ENCODE assay signal across 8 cellular contexts in the genomic region with DNA sequence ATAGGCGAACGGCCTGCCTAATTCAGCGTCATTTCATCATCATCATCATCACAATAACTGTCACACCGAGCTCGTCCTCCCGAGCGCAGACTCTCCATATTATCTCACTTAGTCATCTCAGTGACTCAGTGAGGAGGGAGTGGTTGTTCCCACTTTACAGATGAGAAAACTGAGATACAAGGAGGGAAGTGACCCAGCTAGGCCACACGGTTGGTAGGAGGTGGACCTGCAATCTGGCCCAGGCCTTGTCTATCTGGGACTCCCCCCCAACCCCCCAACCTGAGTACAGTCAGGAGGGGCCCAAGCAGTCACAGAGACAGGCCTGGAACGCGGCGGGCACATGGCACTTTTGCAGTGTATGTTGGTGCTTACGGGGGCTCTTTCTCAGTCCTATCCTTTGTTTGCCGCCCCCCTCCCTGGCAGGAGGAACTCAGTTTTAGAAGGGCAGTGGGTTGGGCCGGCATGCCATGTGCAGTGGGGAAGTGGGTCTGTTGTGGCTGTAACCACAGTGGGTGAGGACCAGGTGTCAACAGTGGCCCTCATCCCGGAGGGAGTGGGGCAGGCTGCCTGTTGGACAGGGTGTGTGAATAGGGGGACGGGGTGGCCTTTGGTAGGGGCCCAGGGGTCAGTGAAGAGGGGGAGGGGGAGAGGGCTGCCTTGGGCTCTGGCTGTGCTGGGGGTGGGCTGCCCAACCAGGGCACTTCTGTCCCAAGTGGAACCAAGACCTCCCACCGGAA. TPM values are rescaled to one million over a fixed set of nuclear protein-coding genes. Genes with fewer than 3 reads are reported as not detected.
DNase-seq lines count a peak whose midpoint lies in the region; ATAC-seq and TF ChIP-seq lines count a peak whose summit lies in the region.

No MANE protein-coding gene starts in this region.

- peak overlapping the region; percentile 84 for H3K4me3 Mint-ChIP-seq in HFFc6
- H3K4me3 Mint-ChIP-seq in activated CD4-positive, alpha-beta memory T cell treated with anti-CD3 and anti-CD28 coated beads, Interleukin-2, amount 10 ng/mL, durations not matched to agents 7 days and 5 days, result peak overlapping the region; percentile 40

- H3K27me3 ChIP-seq in heart right ventricle, result no peaks in the 10 kb centered on the region

- no peaks in the 10 kb centered on the region for H3K9me3 Mint-ChIP-seq in HFFc6
- no peaks in the 10 kb centered on the region for H3K9me3 Mint-ChIP-seq in activated CD4-positive, alpha-beta memory T cell treated with anti-CD3 and anti-CD28 coated beads, Interleukin-2, amount 10 ng/mL, durations not matched to agents 7 days and 5 days

- intact Hi-C loops in heart right ventricle (cut with DNase I), result loop anchor here (5.0 to 10.0 kb wide), 9 partner anchors 42 to 152 kb away; no protein-coding TSS in a partner anchor

- WGBS in heart right ventricle, 2 donors, result 87 to 91% methylated on average over 15 to 17 of the region's 17 CpGs

- ATAC-seq in heart right ventricle (peak in 1 of 8 donors; percentile 11), GM21576 (IDR thresholded peaks at IDR 0.05; ENCODE audit: unreplicated experiment) (no peak)

- H3K27ac ChIP-seq in heart right ventricle (peak overlapping the region; percentile 90 to 99 (median 98)), skin epidermis (peak overlapping the region in 20 of 21 experiments; percentile 83 to 97 (median 93))

- peaks cover 3% of the 10 kb centered on the region for H3K27me3 Mint-ChIP-seq in HFFc6 (ENCODE audit: insufficient read depth)
- H3K27me3 Mint-ChIP-seq in activated CD4-positive, alpha-beta memory T cell treated with anti-CD3 and anti-CD28 coated beads, Interleukin-2, amount 10 ng/mL, durations not matched to agents 7 days and 5 days, result peaks cover 38% of the 10 kb centered on the region

- CTCF ChIA-PET in activated CD4-positive, alpha-beta memory T cell treated with anti-CD3 and anti-CD28 coated beads, Interleukin-2, amount 10 ng/mL, durations not matched to agents 7 days and 5 days (lab: Charles Lee), result interaction anchor here (1.0 to 2.1 kb wide), 2 partner anchors 10 to 22 kb away, joined by 3 to 6 read pairs; no protein-coding TSS in a partner anchor

- H3K36me3 ChIP-seq in heart right ventricle, result no peaks in the 10 kb centered on the region

- peaks cover 23 to 52% (median 42%) of the 10 kb centered on the region in 9 donors for H3K4me1 ChIP-seq in heart right ventricle

- no peaks in the 10 kb centered on the region for H3K9me3 ChIP-seq in heart right ventricle

- no peak for TF ChIP-seq CTCF in HFFc6 (IDR thresholded peaks at IDR 0.05)
- TF ChIP-seq CTCF in heart right ventricle (IDR thresholded peaks at IDR 0.05), result no peak

- peak overlapping the region in 9 of 10 donors; percentile 54 to 92 (median 75) for H3K4me3 ChIP-seq in heart right ventricle
- H3K4me3 ChIP-seq in skin epidermis, result peak overlapping the region in 6 of 7 experiments; percentile 54 to 72 (median 60)

- no peaks in the 10 kb centered on the region for H3K36me3 Mint-ChIP-seq in HFFc6 (ENCODE audit: low read depth)
- H3K36me3 Mint-ChIP-seq in activated CD4-positive, alpha-beta memory T cell treated with anti-CD3 and anti-CD28 coated beads, Interleukin-2, amount 10 ng/mL, durations not matched to agents 7 days and 5 days (ENCODE audit: low read depth), result no peaks in the 10 kb centered on the region

- H3K4me1 Mint-ChIP-seq in HFFc6 (ENCODE audit: low read depth), result peaks cover 33% of the 10 kb centered on the region
- peaks cover 9% of the 10 kb centered on the region for H3K4me1 Mint-ChIP-seq in activated CD4-positive, alpha-beta memory T cell treated with anti-CD3 and anti-CD28 coated beads, Interleukin-2, amount 10 ng/mL, durations not matched to agents 7 days and 5 days

- POLR2A ChIA-PET in activated CD4-positive, alpha-beta memory T cell treated with anti-CD3 and anti-CD28 coated beads, Interleukin-2, amount 10 ng/mL, durations not matched to agents 7 days and 5 days (lab: Charles Lee), result no interaction called here

- DNase-seq in HFFc6 (no peak), heart right ventricle (peak in 1 of 2 donors; percentile 22), iPS-NIHi7 (ENCODE audit: extremely low spot score) (no peak), GM19238 (ENCODE audit: insufficient read length, low spot score) (no peak), AG20443 (ENCODE audit: low spot score) (no peak)
- no peak for DNase-seq in activated CD4-positive, alpha-beta memory T cell treated with anti-CD3 and anti-CD28 coated beads, Interleukin-2, amount 10 ng/mL, durations not matched to agents 7 days and 5 days

- H3K27ac Mint-ChIP-seq in HFFc6, result peak overlapping the region; percentile 58
- no peak overlapping the region for H3K27ac Mint-ChIP-seq in activated CD4-positive, alpha-beta memory T cell treated with anti-CD3 and anti-CD28 coated beads, Interleukin-2, amount 10 ng/mL, durations not matched to agents 7 days and 5 days

RNA-seq across cellular contexts. Expression of a gene that starts 1.7 kb away (rescaled TPM):
- total RNA-seq in HFFc6 (2021; fragmentation: NEBNext Ultra II Directional; extraction: Animal tissue kit (Norgen Biotek cat#: 25700)), result 10 to 100 TPM; 23.2 to 31.9 (median 28.0) TPM
- total RNA-seq in activated CD4-positive, alpha-beta memory T cell treated with anti-CD3 and anti-CD28 coated beads, Interleukin-2, amount 10 ng/mL, durations not matched to agents 7 days and 5 days, result 1 to 10 TPM; 7.0 to 7.8 TPM
- total RNA-seq in heart right ventricle, result 10 to 100 TPM; 38.4 to 92.3 (median 43.6) TPM
- 10 to 100 TPM; 22.6 to 39.1 TPM for polyA plus RNA-seq in heart right ventricle
